In genomic region chr3:132003685-132004084, GRCh38 we compare ENCODE assay signal across 29 cellular contexts. TPM values are rescaled to one million over a fixed set of nuclear protein-coding genes. Genes with fewer than 3 reads are reported as not detected.
"Had no signal": no experiment of that assay in that cellular context is flagged by ENCODE, and none has a peak within 500 bp of the region (broad histone marks: within the 10 kb centered on the region; RNA-seq: fewer than 3 reads in every experiment).

No MANE protein-coding gene starts in this region.

- H2AFZ ChIP-seq: neural progenitor cell, parathyroid adenoma had no signal

- H3K9me3 ChIP-seq: ovary, psoas muscle, spleen, suprapubic skin, testis, tibial artery, transverse colon, upper lobe of right lung, uterus had no signal

- H3K27me3 ChIP-seq: neural progenitor cell, ovary, suprapubic skin, testis, tibial artery, transverse colon, uterus had no signal

- DNase-seq: natural killer cell; occipital lobe; ovary; posterior cingulate gyrus; psoas muscle; right cardiac atrium; spleen; stimulated activated CD4-positive, alpha-beta T cell treated with anti-CD3 and anti-CD28 coated beads, Interleukin-12 subunit alpha, Interleukin-12 subunit beta, amount 100 ng/mL, for 4 hours; stimulated activated CD4-positive, alpha-beta T cell treated with anti-CD3 and anti-CD28 coated beads, Interleukin-1b, Interleukin-23, amount 100 ng/mL, for 48 hours; stimulated activated CD4-positive, alpha-beta T cell treated with anti-CD3 and anti-CD28 coated beads, Interleukin-4, amount 100 ng/mL, for 1 hour; stimulated activated CD4-positive, alpha-beta T cell treated with anti-CD3 and anti-CD28 coated beads, Interleukin-4, amount 100 ng/mL, for 4 hours; stimulated activated CD8-positive, alpha-beta memory T cell treated with anti-CD3 and anti-CD28 coated beads, Interleukin-4, amount 100 ng/mL, for 48 hours; stimulated activated naive CD4-positive, alpha-beta T cell; stimulated activated naive CD8-positive, alpha-beta T cell treated with anti-CD3 and anti-CD28 coated beads, Interleukin-15, amount 100 ng/mL, for 72 hours; stimulated activated naive CD8-positive, alpha-beta T cell treated with anti-CD3 and anti-CD28 coated beads, Interleukin-15, Interleukin-2, amounts not matched to agents 100 U/mL and 50 U/mL, for 24 hours; substantia nigra; testis; tibial artery; transverse colon; upper lobe of right lung; uterus had no signal

- H3K27ac ChIP-seq: neural progenitor cell, ovary, parathyroid adenoma, psoas muscle, skin epidermis, suprapubic skin, testis, tibial artery, transverse colon, upper lobe of right lung, uterus had no signal

- H3K9ac ChIP-seq: neural progenitor cell, parathyroid adenoma had no signal

- H3K4me2 ChIP-seq: neural progenitor cell, smooth muscle cell had no signal

- ATAC-seq: natural killer cell; psoas muscle; right cardiac atrium; sciatic nerve; stimulated activated memory B cell treated with anti-CD40 and anti-IgM and Interleukin-4, amounts not matched to agents 10 μg/mL and 1 μg/mL and 100 μg/mL, for 72 hours; stimulated activated naive CD8-positive, alpha-beta T cell treated with anti-CD3 and anti-CD28 coated beads, Interleukin-15, amount 100 ng/mL, for 72 hours; stimulated activated naive CD8-positive, alpha-beta T cell treated with anti-CD3 and anti-CD28 coated beads, Interleukin-15, Interleukin-2, amounts not matched to agents 100 U/mL and 50 U/mL, for 24 hours; upper lobe of right lung had no signal

- H3K4me3 ChIP-seq: neural progenitor cell, ovary, psoas muscle, skin epidermis, smooth muscle cell, spleen, suprapubic skin, testis, tibial artery, transverse colon, upper lobe of right lung, uterus had no signal

- H3K36me3 ChIP-seq: neural progenitor cell, ovary, spleen, suprapubic skin, tibial artery, transverse colon, upper lobe of right lung, uterus had no signal

- H3K4me1 ChIP-seq: parathyroid adenoma, psoas muscle, suprapubic skin, testis, tibial artery, transverse colon, upper lobe of right lung, uterus had no signal

RNA-seq across cellular contexts. Expression of gene CPNE4, which starts 31.1 kb away (rescaled TPM):
- total RNA-seq: natural killer cell, osteoblast, psoas muscle had no signal
